Comparison of ENCODE assay signal across 8 cellular contexts in genomic region chr6:108896111-108896661, GRCh38. TPM values are rescaled to one million over a fixed set of nuclear protein-coding genes. Genes with fewer than 3 reads are reported as not detected.
DNase-seq lines count a peak whose midpoint lies in the region; ATAC-seq and TF ChIP-seq lines count a peak whose summit lies in the region.

No MANE protein-coding gene starts in this region.

- DNase-seq in HT1080 (ENCODE audit: low read depth) = peak; percentile 77
- peak; percentile 40 for DNase-seq in amniotic stem cell (lab: John Stamatoyannopoulos, UW)
- DNase-seq in left lung = no peak
- no peak for DNase-seq in NCI-H2081 (lab: John Stamatoyannopoulos, UW)
- DNase-seq in hypothalamus (lab: John Stamatoyannopoulos, UW) = no peak
- no peak for DNase-seq in SW480 (ENCODE audit: low spot score)
- no peak for DNase-seq in DMS153 treated with DMSO at 0.1 percent for 48 hours (lab: John Stamatoyannopoulos, UW; ENCODE audit: unreplicated experiment)

- no peaks in the 10 kb centered on the region for H3K36me3 ChIP-seq in BLaER1 treated with 17β-estradiol and CSF1 and Interleukin-3, amounts not matched to agents 10 nM and 100 nM
- H3K36me3 ChIP-seq in left lung = no peaks in the 10 kb centered on the region

- no peaks in the 10 kb centered on the region for H3K27me3 ChIP-seq in BLaER1 treated with 17β-estradiol and CSF1 and Interleukin-3, amounts not matched to agents 10 nM and 100 nM
- no peaks in the 10 kb centered on the region for H3K27me3 ChIP-seq in left lung

- peaks cover 27 to 86% (median 70%) of the 10 kb centered on the region in 10 experiments for H3K4me1 ChIP-seq in BLaER1 treated with 17β-estradiol and CSF1 and Interleukin-3, amounts not matched to agents 10 nM and 100 nM
- H3K4me1 ChIP-seq in left lung = peaks cover 6 to 35% of the 10 kb centered on the region in 2 donors

- H3K9me3 ChIP-seq in BLaER1 treated with 17β-estradiol and CSF1 and Interleukin-3, amounts not matched to agents 10 nM and 100 nM (replicated peaks in 1 of 11) = no peaks in the 10 kb centered on the region
- no peaks in the 10 kb centered on the region for H3K9me3 ChIP-seq in left lung

- H4K20me1 ChIP-seq in BLaER1 treated with 17β-estradiol and CSF1 and Interleukin-3, amounts not matched to agents 10 nM and 100 nM = no peaks in the 10 kb centered on the region

- intact Hi-C loops in left lung (cut with DNase I) = loop anchor here in 1 of 2 donors (10.0 kb wide), 1 partner anchor 169 kb away; no protein-coding TSS in a partner anchor

- H3K4me2 ChIP-seq in BLaER1 treated with 17β-estradiol and CSF1 and Interleukin-3, amounts not matched to agents 10 nM and 100 nM = peak overlapping the region; percentile 51 to 92 (median 65); a peak in 21 of 22 replicates

- no peak for TF ChIP-seq CTCF in left lung (IDR thresholded peaks at IDR 0.05)

- peak overlapping the region; percentile 70 to 94 (median 79) for H3K9ac ChIP-seq in BLaER1 treated with 17β-estradiol and CSF1 and Interleukin-3, amounts not matched to agents 10 nM and 100 nM

- peak; percentile 46 for ATAC-seq in left lung

- H3K4me3 ChIP-seq in BLaER1 treated with 17β-estradiol and CSF1 and Interleukin-3, amounts not matched to agents 10 nM and 100 nM = no peak overlapping the region
- H3K4me3 ChIP-seq in left lung = no peak overlapping the region

- peak overlapping the region; percentile 87 to 100 (median 96) for H3K27ac ChIP-seq in BLaER1 treated with 17β-estradiol and CSF1 and Interleukin-3, amounts not matched to agents 10 nM and 100 nM
- H3K27ac ChIP-seq in left lung = peak overlapping the region; percentile 68 to 82

RNA-seq across cellular contexts. Expression of gene ARMC2, which starts 48.0 kb away (rescaled TPM):
- total RNA-seq in HT1080 (2014; rRNA removed; shearing (Covaris generic)) = 0.17 and 1.3 TPM in 2 replicates
- 2.6 and 3.0 TPM in 2 replicates for polyA plus RNA-seq in HT1080 (2015; cell fraction: cytosol; rRNA removed)
- 1.9 and 2.5 TPM in 2 replicates for polyA plus RNA-seq in HT1080 (2015; cell fraction: nucleus; rRNA removed)
- total RNA-seq in left lung = 1 to 10 TPM; 7.8 to 8.0 TPM

Comparison
In these comparisons a context has a peak if more than half of its experiments do, and no peak if none do; other contexts are left out.
1. DNase-seq: peak in HT1080 (single experiment) and amniotic stem cell (single experiment); none in left lung (0 of 2), NCI-H2081 (0 of 2), hypothalamus (0 of 51), SW480 (single experiment) and DMS153 treated with DMSO at 0.1 percent for 48 hours (single experiment).